In genomic region chr1:113041569-113042335, GRCh38 we compare ENCODE assay signal across 10 cellular contexts. TPM values are rescaled to one million over a fixed set of nuclear protein-coding genes. Genes with fewer than 3 reads are reported as not detected.
DNase-seq lines count a peak whose midpoint lies in the region; ATAC-seq lines count a peak whose summit lies in the region.
"Had no signal": no experiment of that assay in that cellular context is flagged by ENCODE, and none has a peak within 500 bp of the region (broad histone marks: within the 10 kb centered on the region; RNA-seq: fewer than 3 reads in every experiment).

No MANE protein-coding gene starts in this region.

- DNase-seq in COLO829 (ENCODE audit: low spot score) (peak; percentile 26), HUDEP-2 (lab: John Stamatoyannopoulos, UW; ENCODE audit: unreplicated experiment in 76 of 76) (peak in 57 of 76 experiments; percentile 3 to 78 (median 38)), T-helper 9 cell (no peak), T1000 (lab: John Stamatoyannopoulos, UW) (no peak)
- DNase-seq in naive thymus-derived CD8-positive, alpha-beta T cell = no peak
- DNase-seq in activated CD4-positive, alpha-beta T cell treated with anti-CD3 and anti-CD28 coated beads for 48 hours = no peak
- DNase-seq: DMS 273 treated with DMSO at 0.1 percent for 48 hours had no signal

- no peaks in the 10 kb centered on the region for H3K27me3 Mint-ChIP-seq in naive thymus-derived CD8-positive, alpha-beta T cell

- no peak for ATAC-seq in naive thymus-derived CD8-positive, alpha-beta T cell
- ATAC-seq in HG02571 (IDR thresholded peaks at IDR 0.05; ENCODE audit: unreplicated experiment) = no peak

- peak overlapping the region; percentile 73 for H3K27ac ChIP-seq in cingulate gyrus (ENCODE audit: low read depth, low read length)

- peak overlapping the region in 7 of 10 donors; percentile 5 to 60 (median 47) for H3K27ac Mint-ChIP-seq in naive thymus-derived CD8-positive, alpha-beta T cell
- H3K27ac Mint-ChIP-seq: activated naive CD4-positive, alpha-beta T cell treated with anti-CD3 and anti-CD28 coated beads, Interleukin-2, amount 10 ng/mL, durations not matched to agents 7 days and 5 days had no signal

- no peaks in the 10 kb centered on the region for H3K9me3 Mint-ChIP-seq in naive thymus-derived CD8-positive, alpha-beta T cell
- H3K9me3 Mint-ChIP-seq: activated naive CD4-positive, alpha-beta T cell treated with anti-CD3 and anti-CD28 coated beads, Interleukin-2, amount 10 ng/mL, durations not matched to agents 7 days and 5 days had no signal

- no peak overlapping the region for H3K4me3 Mint-ChIP-seq in naive thymus-derived CD8-positive, alpha-beta T cell
- H3K4me3 Mint-ChIP-seq: activated naive CD4-positive, alpha-beta T cell treated with anti-CD3 and anti-CD28 coated beads, Interleukin-2, amount 10 ng/mL, durations not matched to agents 7 days and 5 days had no signal

- POLR2A ChIA-PET in naive thymus-derived CD8-positive, alpha-beta T cell (lab: Charles Lee) = interaction anchor here (0.7 kb wide), 1 partner anchor 349 kb away, joined by 3 read pairs; the partner anchor contains the start of gene MAGI3

- no peaks in the 10 kb centered on the region for H3K36me3 Mint-ChIP-seq in naive thymus-derived CD8-positive, alpha-beta T cell

- peaks cover 20 to 38% (median 24%) of the 10 kb centered on the region in 4 donors for H3K4me1 Mint-ChIP-seq in naive thymus-derived CD8-positive, alpha-beta T cell

RNA-seq across cellular contexts. Expression of gene LRIG2, which starts 31.2 kb away (rescaled TPM):
- 10 to 100 TPM; 22.7 to 23.7 TPM for total RNA-seq in naive thymus-derived CD8-positive, alpha-beta T cell
- 1 to 10 TPM; 2.4 to 8.1 (median 4.0) TPM for polyA plus RNA-seq in naive thymus-derived CD8-positive, alpha-beta T cell

Comparison
In these comparisons a context has a peak if more than half of its experiments do, and no peak if none do; other contexts are left out.
1. DNase-seq: peak in COLO829 (single experiment) and HUDEP-2 (57 of 76); none in naive thymus-derived CD8-positive, alpha-beta T cell (0 of 10), T-helper 9 cell (single experiment), activated CD4-positive, alpha-beta T cell treated with anti-CD3 and anti-CD28 coated beads for 48 hours (single experiment) and T1000 (single experiment).